In the genomic region with DNA sequence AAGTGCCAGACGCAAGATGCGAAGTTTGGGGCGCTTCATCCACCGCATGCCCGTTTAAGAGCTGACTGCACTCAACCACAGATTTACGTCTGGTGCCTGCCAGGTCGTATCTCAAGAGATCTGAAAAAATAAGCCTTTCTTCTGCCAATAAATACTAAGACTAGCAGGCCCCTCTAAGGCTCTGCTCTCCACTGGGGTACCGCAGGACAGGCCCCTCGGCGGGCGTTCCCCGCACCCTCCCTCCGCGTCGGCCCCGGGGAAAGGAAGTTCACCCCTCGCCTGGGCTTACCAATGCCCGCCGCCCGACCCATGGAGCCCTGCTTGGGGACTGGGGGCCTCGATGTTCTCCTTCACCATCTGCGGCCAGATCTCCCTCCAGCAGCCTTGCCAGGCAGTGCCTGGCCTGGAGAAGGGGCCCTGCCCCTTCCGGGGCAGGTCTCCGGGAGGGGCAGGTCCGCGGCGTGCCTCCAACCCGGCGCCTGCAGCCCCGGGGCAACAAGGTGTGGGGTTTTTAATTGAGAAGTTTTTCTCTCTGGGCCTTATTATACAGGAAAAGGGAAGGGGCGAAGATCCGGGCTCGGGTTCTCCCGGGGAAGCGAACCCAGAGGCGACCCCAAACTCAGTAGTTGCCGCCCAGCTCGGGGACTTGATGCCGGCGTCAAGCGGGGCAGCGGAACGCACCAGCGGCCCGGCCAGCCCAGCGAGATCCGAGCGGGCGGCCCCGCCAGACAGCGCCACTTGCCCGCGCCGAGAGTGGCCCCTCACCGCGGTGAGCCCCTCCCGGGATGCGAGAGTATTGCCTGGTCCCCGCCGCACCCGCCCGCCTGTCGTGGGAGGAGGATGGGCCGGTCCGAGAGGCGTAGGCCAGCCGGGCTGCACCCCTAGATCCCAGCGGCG, we compare ENCODE assay signal across 1 cellular context.
TF ChIP-seq lines count a peak whose summit lies in the region.

No MANE protein-coding gene starts in this region.

TF ChIP-seq in HepG2, 621 proteins besides CTCF, POLR2A, EP300 and RAD21 (continued from another document and continues in another):
- TF ChIP-seq, protein P1, sequence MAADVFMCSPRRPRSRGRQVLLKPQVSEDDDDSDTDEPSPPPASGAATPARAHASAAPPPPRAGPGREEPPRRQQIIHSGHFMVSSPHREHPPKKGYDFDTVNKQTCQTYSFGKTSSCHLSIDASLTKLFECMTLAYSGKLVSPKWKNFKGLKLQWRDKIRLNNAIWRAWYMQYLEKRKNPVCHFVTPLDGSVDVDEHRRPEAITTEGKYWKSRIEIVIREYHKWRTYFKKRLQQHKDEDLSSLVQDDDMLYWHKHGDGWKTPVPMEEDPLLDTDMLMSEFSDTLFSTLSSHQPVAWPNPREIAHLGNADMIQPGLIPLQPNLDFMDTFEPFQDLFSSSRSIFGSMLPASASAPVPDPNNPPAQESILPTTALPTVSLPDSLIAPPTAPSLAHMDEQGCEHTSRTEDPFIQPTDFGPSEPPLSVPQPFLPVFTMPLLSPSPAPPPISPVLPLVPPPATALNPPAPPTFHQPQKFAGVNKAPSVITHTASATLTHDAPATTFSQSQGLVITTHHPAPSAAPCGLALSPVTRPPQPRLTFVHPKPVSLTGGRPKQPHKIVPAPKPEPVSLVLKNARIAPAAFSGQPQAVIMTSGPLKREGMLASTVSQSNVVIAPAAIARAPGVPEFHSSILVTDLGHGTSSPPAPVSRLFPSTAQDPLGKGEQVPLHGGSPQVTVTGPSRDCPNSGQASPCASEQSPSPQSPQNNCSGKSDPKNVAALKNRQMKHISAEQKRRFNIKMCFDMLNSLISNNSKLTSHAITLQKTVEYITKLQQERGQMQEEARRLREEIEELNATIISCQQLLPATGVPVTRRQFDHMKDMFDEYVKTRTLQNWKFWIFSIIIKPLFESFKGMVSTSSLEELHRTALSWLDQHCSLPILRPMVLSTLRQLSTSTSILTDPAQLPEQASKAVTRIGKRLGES (CRISPR knock-in tag; IDR thresholded peaks at IDR 0.05; ENCODE audit: borderline replicate concordance) = no peak
- TF ChIP-seq, protein P2, sequence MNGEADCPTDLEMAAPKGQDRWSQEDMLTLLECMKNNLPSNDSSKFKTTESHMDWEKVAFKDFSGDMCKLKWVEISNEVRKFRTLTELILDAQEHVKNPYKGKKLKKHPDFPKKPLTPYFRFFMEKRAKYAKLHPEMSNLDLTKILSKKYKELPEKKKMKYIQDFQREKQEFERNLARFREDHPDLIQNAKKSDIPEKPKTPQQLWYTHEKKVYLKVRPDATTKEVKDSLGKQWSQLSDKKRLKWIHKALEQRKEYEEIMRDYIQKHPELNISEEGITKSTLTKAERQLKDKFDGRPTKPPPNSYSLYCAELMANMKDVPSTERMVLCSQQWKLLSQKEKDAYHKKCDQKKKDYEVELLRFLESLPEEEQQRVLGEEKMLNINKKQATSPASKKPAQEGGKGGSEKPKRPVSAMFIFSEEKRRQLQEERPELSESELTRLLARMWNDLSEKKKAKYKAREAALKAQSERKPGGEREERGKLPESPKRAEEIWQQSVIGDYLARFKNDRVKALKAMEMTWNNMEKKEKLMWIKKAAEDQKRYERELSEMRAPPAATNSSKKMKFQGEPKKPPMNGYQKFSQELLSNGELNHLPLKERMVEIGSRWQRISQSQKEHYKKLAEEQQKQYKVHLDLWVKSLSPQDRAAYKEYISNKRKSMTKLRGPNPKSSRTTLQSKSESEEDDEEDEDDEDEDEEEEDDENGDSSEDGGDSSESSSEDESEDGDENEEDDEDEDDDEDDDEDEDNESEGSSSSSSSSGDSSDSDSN (CRISPR knock-in tag; IDR thresholded peaks at IDR 0.05) = peak; percentile 39
- TF ChIP-seq GABPB1 (CRISPR knock-in tag; IDR thresholded peaks at IDR 0.05) (peak; percentile 82), POLR2G (IDR thresholded peaks at IDR 0.05; ENCODE audit: low read depth, low read length) (0 out of 2 replicates have a peak, but pooled peaks have one; percentile 43), ZSCAN22 (CRISPR knock-in tag; IDR thresholded peaks at IDR 0.05) (no peak), AKAP8 (CRISPR knock-in tag; IDR thresholded peaks at IDR 0.05) (0 out of 2 replicates have a peak, but pooled peaks have one; percentile 10), SAP130 (CRISPR knock-in tag; IDR thresholded peaks at IDR 0.05; ENCODE audit: low read depth) (peak; percentile 56), ZNF225 (CRISPR knock-in tag; IDR thresholded peaks at IDR 0.05) (no peak), MED13 (CRISPR knock-in tag; IDR thresholded peaks at IDR 0.05) (no peak), RELA (CRISPR knock-in tag; IDR thresholded peaks at IDR 0.05) (no peak), ARNTL (CRISPR knock-in tag; IDR thresholded peaks at IDR 0.05) (peak; percentile 15; the same call in 1 of the 2 replicates), POLR2AphosphoS5 (IDR thresholded peaks at IDR 0.05; ENCODE audit: low read depth, low read length) (peak; percentile 41; the same call in 1 of the 2 replicates), SUZ12 (IDR thresholded peaks at IDR 0.05; ENCODE audit: low read depth, low read length) (no peak), ZNF775 (CRISPR knock-in tag; IDR thresholded peaks at IDR 0.05; ENCODE audit: borderline replicate concordance) (no peak), ZNF430 (CRISPR knock-in tag; IDR thresholded peaks at IDR 0.05) (peak; percentile 0; the same call in 1 of the 2 replicates), ZNF235 (CRISPR knock-in tag; IDR thresholded peaks at IDR 0.05; ENCODE audit: borderline replicate concordance) (0 out of 2 replicates have a peak, but pooled peaks have one; percentile 13)
- TF ChIP-seq, protein P3, sequence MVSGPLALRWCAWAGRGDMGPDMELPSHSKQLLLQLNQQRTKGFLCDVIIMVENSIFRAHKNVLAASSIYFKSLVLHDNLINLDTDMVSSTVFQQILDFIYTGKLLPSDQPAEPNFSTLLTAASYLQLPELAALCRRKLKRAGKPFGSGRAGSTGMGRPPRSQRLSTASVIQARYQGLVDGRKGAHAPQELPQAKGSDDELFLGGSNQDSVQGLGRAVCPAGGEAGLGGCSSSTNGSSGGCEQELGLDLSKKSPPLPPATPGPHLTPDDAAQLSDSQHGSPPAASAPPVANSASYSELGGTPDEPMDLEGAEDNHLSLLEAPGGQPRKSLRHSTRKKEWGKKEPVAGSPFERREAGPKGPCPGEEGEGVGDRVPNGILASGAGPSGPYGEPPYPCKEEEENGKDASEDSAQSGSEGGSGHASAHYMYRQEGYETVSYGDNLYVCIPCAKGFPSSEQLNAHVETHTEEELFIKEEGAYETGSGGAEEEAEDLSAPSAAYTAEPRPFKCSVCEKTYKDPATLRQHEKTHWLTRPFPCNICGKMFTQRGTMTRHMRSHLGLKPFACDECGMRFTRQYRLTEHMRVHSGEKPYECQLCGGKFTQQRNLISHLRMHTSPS (CRISPR knock-in tag; IDR thresholded peaks at IDR 0.05; ENCODE audit: low read depth) = no peak
- TF ChIP-seq, protein P4, sequence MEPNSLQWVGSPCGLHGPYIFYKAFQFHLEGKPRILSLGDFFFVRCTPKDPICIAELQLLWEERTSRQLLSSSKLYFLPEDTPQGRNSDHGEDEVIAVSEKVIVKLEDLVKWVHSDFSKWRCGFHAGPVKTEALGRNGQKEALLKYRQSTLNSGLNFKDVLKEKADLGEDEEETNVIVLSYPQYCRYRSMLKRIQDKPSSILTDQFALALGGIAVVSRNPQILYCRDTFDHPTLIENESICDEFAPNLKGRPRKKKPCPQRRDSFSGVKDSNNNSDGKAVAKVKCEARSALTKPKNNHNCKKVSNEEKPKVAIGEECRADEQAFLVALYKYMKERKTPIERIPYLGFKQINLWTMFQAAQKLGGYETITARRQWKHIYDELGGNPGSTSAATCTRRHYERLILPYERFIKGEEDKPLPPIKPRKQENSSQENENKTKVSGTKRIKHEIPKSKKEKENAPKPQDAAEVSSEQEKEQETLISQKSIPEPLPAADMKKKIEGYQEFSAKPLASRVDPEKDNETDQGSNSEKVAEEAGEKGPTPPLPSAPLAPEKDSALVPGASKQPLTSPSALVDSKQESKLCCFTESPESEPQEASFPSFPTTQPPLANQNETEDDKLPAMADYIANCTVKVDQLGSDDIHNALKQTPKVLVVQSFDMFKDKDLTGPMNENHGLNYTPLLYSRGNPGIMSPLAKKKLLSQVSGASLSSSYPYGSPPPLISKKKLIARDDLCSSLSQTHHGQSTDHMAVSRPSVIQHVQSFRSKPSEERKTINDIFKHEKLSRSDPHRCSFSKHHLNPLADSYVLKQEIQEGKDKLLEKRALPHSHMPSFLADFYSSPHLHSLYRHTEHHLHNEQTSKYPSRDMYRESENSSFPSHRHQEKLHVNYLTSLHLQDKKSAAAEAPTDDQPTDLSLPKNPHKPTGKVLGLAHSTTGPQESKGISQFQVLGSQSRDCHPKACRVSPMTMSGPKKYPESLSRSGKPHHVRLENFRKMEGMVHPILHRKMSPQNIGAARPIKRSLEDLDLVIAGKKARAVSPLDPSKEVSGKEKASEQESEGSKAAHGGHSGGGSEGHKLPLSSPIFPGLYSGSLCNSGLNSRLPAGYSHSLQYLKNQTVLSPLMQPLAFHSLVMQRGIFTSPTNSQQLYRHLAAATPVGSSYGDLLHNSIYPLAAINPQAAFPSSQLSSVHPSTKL (CRISPR knock-in tag; IDR thresholded peaks at IDR 0.05) = no peak
- TF ChIP-seq, protein P5, sequence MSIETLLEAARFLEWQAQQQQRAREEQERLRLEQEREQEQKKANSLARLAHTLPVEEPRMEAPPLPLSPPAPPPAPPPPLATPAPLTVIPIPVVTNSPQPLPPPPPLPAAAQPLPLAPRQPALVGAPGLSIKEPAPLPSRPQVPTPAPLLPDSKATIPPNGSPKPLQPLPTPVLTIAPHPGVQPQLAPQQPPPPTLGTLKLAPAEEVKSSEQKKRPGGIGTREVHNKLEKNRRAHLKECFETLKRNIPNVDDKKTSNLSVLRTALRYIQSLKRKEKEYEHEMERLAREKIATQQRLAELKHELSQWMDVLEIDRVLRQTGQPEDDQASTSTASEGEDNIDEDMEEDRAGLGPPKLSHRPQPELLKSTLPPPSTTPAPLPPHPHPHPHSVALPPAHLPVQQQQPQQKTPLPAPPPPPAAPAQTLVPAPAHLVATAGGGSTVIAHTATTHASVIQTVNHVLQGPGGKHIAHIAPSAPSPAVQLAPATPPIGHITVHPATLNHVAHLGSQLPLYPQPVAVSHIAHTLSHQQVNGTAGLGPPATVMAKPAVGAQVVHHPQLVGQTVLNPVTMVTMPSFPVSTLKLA (IDR thresholded peaks at IDR 0.05) = no peak
- TF ChIP-seq, protein P6, sequence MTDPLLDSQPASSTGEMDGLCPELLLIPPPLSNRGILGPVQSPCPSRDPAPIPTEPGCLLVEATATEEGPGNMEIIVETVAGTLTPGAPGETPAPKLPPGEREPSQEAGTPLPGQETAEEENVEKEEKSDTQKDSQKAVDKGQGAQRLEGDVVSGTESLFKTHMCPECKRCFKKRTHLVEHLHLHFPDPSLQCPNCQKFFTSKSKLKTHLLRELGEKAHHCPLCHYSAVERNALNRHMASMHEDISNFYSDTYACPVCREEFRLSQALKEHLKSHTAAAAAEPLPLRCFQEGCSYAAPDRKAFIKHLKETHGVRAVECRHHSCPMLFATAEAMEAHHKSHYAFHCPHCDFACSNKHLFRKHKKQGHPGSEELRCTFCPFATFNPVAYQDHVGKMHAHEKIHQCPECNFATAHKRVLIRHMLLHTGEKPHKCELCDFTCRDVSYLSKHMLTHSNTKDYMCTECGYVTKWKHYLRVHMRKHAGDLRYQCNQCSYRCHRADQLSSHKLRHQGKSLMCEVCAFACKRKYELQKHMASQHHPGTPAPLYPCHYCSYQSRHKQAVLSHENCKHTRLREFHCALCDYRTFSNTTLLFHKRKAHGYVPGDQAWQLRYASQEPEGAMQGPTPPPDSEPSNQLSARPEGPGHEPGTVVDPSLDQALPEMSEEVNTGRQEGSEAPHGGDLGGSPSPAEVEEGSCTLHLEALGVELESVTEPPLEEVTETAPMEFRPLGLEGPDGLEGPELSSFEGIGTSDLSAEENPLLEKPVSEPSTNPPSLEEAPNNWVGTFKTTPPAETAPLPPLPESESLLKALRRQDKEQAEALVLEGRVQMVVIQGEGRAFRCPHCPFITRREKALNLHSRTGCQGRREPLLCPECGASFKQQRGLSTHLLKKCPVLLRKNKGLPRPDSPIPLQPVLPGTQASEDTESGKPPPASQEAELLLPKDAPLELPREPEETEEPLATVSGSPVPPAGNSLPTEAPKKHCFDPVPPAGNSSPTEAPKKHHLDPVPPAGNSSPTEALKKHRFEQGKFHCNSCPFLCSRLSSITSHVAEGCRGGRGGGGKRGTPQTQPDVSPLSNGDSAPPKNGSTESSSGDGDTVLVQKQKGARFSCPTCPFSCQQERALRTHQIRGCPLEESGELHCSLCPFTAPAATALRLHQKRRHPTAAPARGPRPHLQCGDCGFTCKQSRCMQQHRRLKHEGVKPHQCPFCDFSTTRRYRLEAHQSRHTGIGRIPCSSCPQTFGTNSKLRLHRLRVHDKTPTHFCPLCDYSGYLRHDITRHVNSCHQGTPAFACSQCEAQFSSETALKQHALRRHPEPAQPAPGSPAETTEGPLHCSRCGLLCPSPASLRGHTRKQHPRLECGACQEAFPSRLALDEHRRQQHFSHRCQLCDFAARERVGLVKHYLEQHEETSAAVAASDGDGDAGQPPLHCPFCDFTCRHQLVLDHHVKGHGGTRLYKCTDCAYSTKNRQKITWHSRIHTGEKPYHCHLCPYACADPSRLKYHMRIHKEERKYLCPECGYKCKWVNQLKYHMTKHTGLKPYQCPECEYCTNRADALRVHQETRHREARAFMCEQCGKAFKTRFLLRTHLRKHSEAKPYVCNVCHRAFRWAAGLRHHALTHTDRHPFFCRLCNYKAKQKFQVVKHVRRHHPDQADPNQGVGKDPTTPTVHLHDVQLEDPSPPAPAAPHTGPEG (CRISPR knock-in tag; IDR thresholded peaks at IDR 0.05) = peak; percentile 82; the same call in 1 of the 2 replicates
- TF ChIP-seq, protein P7, sequence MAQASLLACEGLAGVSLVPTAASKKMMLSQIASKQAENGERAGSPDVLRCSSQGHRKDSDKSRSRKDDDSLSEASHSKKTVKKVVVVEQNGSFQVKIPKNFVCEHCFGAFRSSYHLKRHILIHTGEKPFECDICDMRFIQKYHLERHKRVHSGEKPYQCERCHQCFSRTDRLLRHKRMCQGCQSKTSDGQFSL (CRISPR knock-in tag; IDR thresholded peaks at IDR 0.05) = no peak
- TF ChIP-seq, protein P8, sequence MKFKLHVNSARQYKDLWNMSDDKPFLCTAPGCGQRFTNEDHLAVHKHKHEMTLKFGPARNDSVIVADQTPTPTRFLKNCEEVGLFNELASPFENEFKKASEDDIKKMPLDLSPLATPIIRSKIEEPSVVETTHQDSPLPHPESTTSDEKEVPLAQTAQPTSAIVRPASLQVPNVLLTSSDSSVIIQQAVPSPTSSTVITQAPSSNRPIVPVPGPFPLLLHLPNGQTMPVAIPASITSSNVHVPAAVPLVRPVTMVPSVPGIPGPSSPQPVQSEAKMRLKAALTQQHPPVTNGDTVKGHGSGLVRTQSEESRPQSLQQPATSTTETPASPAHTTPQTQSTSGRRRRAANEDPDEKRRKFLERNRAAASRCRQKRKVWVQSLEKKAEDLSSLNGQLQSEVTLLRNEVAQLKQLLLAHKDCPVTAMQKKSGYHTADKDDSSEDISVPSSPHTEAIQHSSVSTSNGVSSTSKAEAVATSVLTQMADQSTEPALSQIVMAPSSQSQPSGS (CRISPR knock-in tag; IDR thresholded peaks at IDR 0.05) = no peak
